ENCODE assay signal across 8 cellular contexts in the genomic region with DNA sequence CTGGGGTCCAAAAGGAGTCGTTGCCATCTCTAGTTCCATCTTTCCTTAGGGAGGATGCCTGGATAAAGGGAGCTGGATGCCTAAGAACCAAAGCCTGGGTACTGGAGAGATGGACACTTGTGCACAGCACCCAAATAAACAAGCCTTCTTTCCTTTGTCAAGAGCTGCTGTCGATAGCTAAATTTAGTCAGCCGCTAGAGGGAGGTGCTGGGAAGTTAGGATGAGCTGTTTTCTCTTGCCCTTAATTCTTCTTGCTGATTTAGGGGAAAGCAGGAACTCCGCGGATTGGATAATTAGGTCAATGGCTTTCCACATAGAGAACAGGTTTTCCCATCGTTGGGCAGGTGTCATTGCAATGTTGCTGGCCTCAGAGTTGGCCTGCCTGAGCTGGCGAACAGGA.
DNase-seq lines count a peak whose midpoint lies in the region; ATAC-seq and TF ChIP-seq lines count a peak whose summit lies in the region.

No MANE protein-coding gene starts in this region.

- in situ Hi-C loops in HAP-1 (cut with MboI; ENCODE audit: low sequenced_read_pairs), result loop anchor here (10.0 kb wide), 2 partner anchors 74 to 334 kb away; partner anchors contain the start of gene SERPINB13

- ATAC-seq in GM21825 (IDR thresholded peaks at IDR 0.05; ENCODE audit: unreplicated experiment), result no peak
- ATAC-seq in GM21367 (IDR thresholded peaks at IDR 0.05; ENCODE audit: unreplicated experiment), result no peak

- peak; percentile 69 for TF ChIP-seq CTCF in RWPE1 (conservative IDR thresholded peaks at IDR 0.05; ENCODE audit: low read depth)

- H3K9me3 ChIP-seq in HAP-1, result no peaks in the 10 kb centered on the region

- H3K27me3 ChIP-seq in HAP-1 (ENCODE audit: low read depth), result peaks cover 17% of the 10 kb centered on the region

- no peaks in the 10 kb centered on the region for H3K36me3 ChIP-seq in HAP-1 (replicated peaks)

- no peak overlapping the region for H3K4me3 ChIP-seq in HAP-1

- H3K4me1 ChIP-seq in HAP-1, result no peaks in the 10 kb centered on the region

- DNase-seq in COLO668 (lab: John Stamatoyannopoulos, UW; ENCODE audit: unreplicated experiment), result peak; percentile 41
- DNase-seq in HAP-1 (ENCODE audit: low spot score in 2 of 2), result peak; percentile 20 to 54
- DNase-seq in RWPE1 (ENCODE audit: low spot score), result peak; percentile 28
- peak; percentile 36 for DNase-seq in globus pallidus (ENCODE audit: low spot score)
- DNase-seq in stromal cell of bone marrow (ENCODE audit: low read depth), result peak; percentile 48
- no peak for DNase-seq in activated effector memory CD4-positive, alpha-beta T cell treated with anti-CD3 and anti-CD28 coated beads, Interleukin-2, amount 50 U/mL, for 16 hours

- H3K27ac ChIP-seq in RWPE1, result no peak overlapping the region

- CTCF ChIA-PET in RWPE1 (lab: Yijun Ruan, JAX), result interaction anchor here (0.5 to 1.3 kb wide), 5 partner anchors 15 to 231 kb away, joined by 3 to 5 read pairs (median 3); no protein-coding TSS in a partner anchor

- POLR2A ChIA-PET in RWPE1 (lab: Yijun Ruan, JAX; ENCODE audit: low non-redundant PET), result no interaction called here
